ENCODE assay signal across 10 cellular contexts in the genomic region with DNA sequence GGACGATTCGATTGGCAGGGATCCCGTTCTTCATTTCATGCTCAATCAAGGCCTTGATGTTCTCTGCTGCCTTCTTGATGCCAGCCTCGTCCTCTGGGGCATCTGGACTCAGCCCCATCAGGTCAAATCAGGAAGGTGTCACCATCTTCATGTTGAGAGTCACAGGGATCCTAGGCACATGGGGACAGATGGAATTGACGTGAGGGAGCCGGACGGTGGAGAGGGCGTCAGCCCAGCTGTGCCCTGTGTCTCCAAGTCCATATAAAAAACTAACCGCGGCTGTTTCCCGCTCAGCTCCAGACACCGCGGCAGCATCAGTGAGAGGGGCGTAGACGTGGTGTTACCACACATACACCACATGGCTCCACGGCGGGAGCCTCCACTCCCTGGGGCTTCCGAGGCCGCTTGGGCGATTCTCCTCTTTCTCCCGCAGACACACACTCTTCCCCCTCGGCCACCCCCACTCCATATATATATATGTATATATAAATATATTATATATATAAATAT. TPM values are rescaled to one million over a fixed set of nuclear protein-coding genes. Genes with fewer than 3 reads are reported as not detected.
DNase-seq lines count a peak whose midpoint lies in the region; ATAC-seq and TF ChIP-seq lines count a peak whose summit lies in the region.
"Not testable (repeated sequence)": the region's sequence is repeated elsewhere in the genome, so short reads cannot be mapped to it uniquely, and the experiment has no call there.
"Had no signal": no experiment of that assay in that cellular context is flagged by ENCODE, and none has a peak within 500 bp of the region (broad histone marks: within the 10 kb centered on the region; RNA-seq: fewer than 3 reads in every experiment).

No MANE protein-coding gene starts in this region.

- H3K36me3 Mint-ChIP-seq in activated CD8-positive, alpha-beta memory T cell treated with anti-CD3 and anti-CD28 coated beads, Interleukin-2, amount 10 ng/mL, durations not matched to agents 7 days and 5 days = not testable (repeated sequence)

- H3K4me3 ChIP-seq in fibroblast of villous mesenchyme (ENCODE audit: low read depth, low read length) = not testable (repeated sequence)

- not testable (repeated sequence) for H3K4me1 Mint-ChIP-seq in activated CD8-positive, alpha-beta memory T cell treated with anti-CD3 and anti-CD28 coated beads, Interleukin-2, amount 10 ng/mL, durations not matched to agents 7 days and 5 days

- H3K27me3 Mint-ChIP-seq in activated CD8-positive, alpha-beta memory T cell treated with anti-CD3 and anti-CD28 coated beads, Interleukin-2, amount 10 ng/mL, durations not matched to agents 7 days and 5 days = peaks cover 12% of the 10 kb centered on the region

- DNase-seq in DMS 273 treated with DMSO at 0.1 percent for 48 hours (lab: John Stamatoyannopoulos, UW) = peak; percentile 63
- DNase-seq in MV-4-11 (lab: John Stamatoyannopoulos, UW) = peak; percentile 42
- DNase-seq in NCI-H524 treated with DMSO at 0.1 percent for 48 hours (lab: John Stamatoyannopoulos, UW) = peak; percentile 48
- DNase-seq in SW480 (ENCODE audit: low spot score) = peak; percentile 52
- not testable (repeated sequence) for DNase-seq in activated CD8-positive, alpha-beta memory T cell treated with anti-CD3 and anti-CD28 coated beads, Interleukin-2, amount 10 ng/mL, durations not matched to agents 7 days and 5 days
- peak; percentile 9 for DNase-seq in fibroblast of villous mesenchyme (ENCODE audit: low read depth)
- DNase-seq in retina = peak; percentile 20

- not testable (repeated sequence) for H3K27ac Mint-ChIP-seq in activated CD8-positive, alpha-beta memory T cell treated with anti-CD3 and anti-CD28 coated beads, Interleukin-2, amount 10 ng/mL, durations not matched to agents 7 days and 5 days

- not testable (repeated sequence) for H3K4me3 Mint-ChIP-seq in activated CD8-positive, alpha-beta memory T cell treated with anti-CD3 and anti-CD28 coated beads, Interleukin-2, amount 10 ng/mL, durations not matched to agents 7 days and 5 days

- CTCF ChIA-PET in activated CD8-positive, alpha-beta memory T cell treated with anti-CD3 and anti-CD28 coated beads, Interleukin-2, amount 10 ng/mL, durations not matched to agents 7 days and 5 days (lab: Charles Lee) = interaction anchor here (1.5 to 1.8 kb wide), 2 partner anchors 10 to 24 kb away, joined by 6 read pairs; a partner anchor contains a TSS

- not testable (repeated sequence) for TF ChIP-seq CTCF in fibroblast of villous mesenchyme (IDR thresholded peaks at IDR 0.05; ENCODE audit: insufficient read depth, low read depth, low read length)

- ATAC-seq in activated CD8-positive, alpha-beta memory T cell treated with anti-CD3 and anti-CD28 coated beads, Interleukin-2, amount 10 ng/mL, durations not matched to agents 7 days and 5 days = peak; percentile 27

- H3K9me3 Mint-ChIP-seq in activated CD8-positive, alpha-beta memory T cell treated with anti-CD3 and anti-CD28 coated beads, Interleukin-2, amount 10 ng/mL, durations not matched to agents 7 days and 5 days (ENCODE audit: low read depth) = not testable (repeated sequence)

RNA-seq across cellular contexts. Expression of a gene that starts 5.6 kb away (rescaled TPM):
- total RNA-seq in activated CD8-positive, alpha-beta memory T cell treated with anti-CD3 and anti-CD28 coated beads, Interleukin-2, amount 10 ng/mL, durations not matched to agents 7 days and 5 days = under 1 TPM in 1 of 2 experiments, not detected in 1; 0.06 TPM
- total RNA-seq in fibroblast of villous mesenchyme = under 0.01 TPM in 1 of 2 replicates, not detected in the other
- total RNA-seq: B cell, H4, IMR-90 had no signal

RNA-seq across cellular contexts. Expression of a gene that starts 8.5 kb away (rescaled TPM):
- total RNA-seq in activated CD8-positive, alpha-beta memory T cell treated with anti-CD3 and anti-CD28 coated beads, Interleukin-2, amount 10 ng/mL, durations not matched to agents 7 days and 5 days = not detected
- 6.0 and 7.4 TPM in 2 replicates for total RNA-seq in fibroblast of villous mesenchyme
- total RNA-seq: B cell had no signal

RNA-seq across cellular contexts. Expression of a gene that starts 23.9 kb away (rescaled TPM):
- total RNA-seq in activated CD8-positive, alpha-beta memory T cell treated with anti-CD3 and anti-CD28 coated beads, Interleukin-2, amount 10 ng/mL, durations not matched to agents 7 days and 5 days = 10 to 100 TPM; 38.0 to 41.6 TPM
- 12.1 and 12.2 TPM in 2 replicates for total RNA-seq in fibroblast of villous mesenchyme

RNA-seq across cellular contexts. Expression of a gene that starts 34.8 kb away (rescaled TPM):
- 1 to 10 TPM; 7.7 to 9.1 TPM for total RNA-seq in activated CD8-positive, alpha-beta memory T cell treated with anti-CD3 and anti-CD28 coated beads, Interleukin-2, amount 10 ng/mL, durations not matched to agents 7 days and 5 days
- 0.86 and 0.97 TPM in 2 replicates for total RNA-seq in fibroblast of villous mesenchyme
- total RNA-seq: H4, IMR-90 had no signal

RNA-seq across cellular contexts. Expression of a gene that starts 40.3 kb away (rescaled TPM):
- total RNA-seq in activated CD8-positive, alpha-beta memory T cell treated with anti-CD3 and anti-CD28 coated beads, Interleukin-2, amount 10 ng/mL, durations not matched to agents 7 days and 5 days = 10 to 100 TPM; 18.0 to 24.0 TPM
- total RNA-seq in fibroblast of villous mesenchyme = 17.7 and 23.5 TPM in 2 replicates
